14 cellular contexts compared by ENCODE assay signal in the genomic region with DNA sequence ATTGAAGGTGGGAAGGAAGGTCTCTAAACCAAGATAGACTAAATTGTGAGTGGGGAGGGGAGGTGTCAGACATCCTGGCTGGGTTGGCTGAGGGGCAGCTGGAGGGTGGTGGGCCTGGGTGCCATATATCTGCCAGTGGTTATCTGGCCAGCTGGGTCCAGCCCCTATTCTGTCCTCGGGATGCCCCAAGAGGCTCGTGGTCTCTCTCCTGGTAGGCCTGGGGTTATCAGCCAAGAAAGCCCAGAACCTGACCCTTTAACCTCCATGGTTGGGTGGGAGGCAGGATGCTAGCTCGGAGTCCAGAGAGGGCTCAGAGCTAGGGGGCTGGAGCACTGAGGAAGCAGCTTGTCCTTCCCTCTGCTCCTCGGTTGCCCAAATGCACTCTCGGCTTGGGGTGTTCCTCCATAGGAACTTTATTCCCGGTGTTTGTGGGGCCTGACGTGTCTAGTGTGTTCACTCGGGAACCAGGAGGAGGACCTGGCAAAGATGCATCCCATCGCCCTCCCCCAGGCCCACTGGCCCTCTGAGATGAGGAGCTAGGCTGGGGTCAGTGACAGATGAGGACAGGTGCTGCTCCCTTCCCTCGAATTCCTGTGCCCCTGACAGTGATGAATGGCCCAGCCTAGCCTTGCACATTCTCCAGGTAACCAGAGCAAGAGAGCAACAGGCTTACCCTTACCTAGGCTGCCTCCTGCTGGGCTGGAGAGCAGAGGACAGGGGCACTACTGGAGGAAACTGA. TPM values are rescaled to one million over a fixed set of nuclear protein-coding genes. Genes with fewer than 3 reads are reported as not detected.
DNase-seq lines count a peak whose midpoint lies in the region; ATAC-seq, FAIRE-seq and TF ChIP-seq lines count a peak whose summit lies in the region.
"Had no signal": no experiment of that assay in that cellular context is flagged by ENCODE, and none has a peak within 500 bp of the region (broad histone marks: within the 10 kb centered on the region; RNA-seq: fewer than 3 reads in every experiment).

No MANE protein-coding gene starts in this region.

- TF ChIP-seq EP300 in HepG2 (IDR thresholded peaks at IDR 0.05; ENCODE audit: low read depth in 2 of 2, low read length in 2 of 2) (no peak), HepG2 (CRISPR knock-in tag; IDR thresholded peaks at IDR 0.05; ENCODE audit: borderline replicate concordance) (no peak)

- H3K4me3 ChIP-seq in HepG2 (replicated peaks in 1 of 3; ENCODE audit: insufficient read depth in 1 of 3, low read depth in 2 of 3, low read length in 3 of 3) (no peak overlapping the region), right lobe of liver (no peak overlapping the region), WERI-Rb-1 (ENCODE audit: low read depth, low read length) (no peak overlapping the region)
- H3K4me3 ChIP-seq: SJSA1 had no signal

- FAIRE-seq in HepG2 (lab: Jason Lieb, UNC): no peak

- intact Hi-C loops in HepG2 (cut with micrococcal nuclease; ENCODE audit: unreplicated experiment): no loop called here
- intact Hi-C loops in right lobe of liver (cut with DNase I): loop anchor here (2.0 to 10.0 kb wide), 4 partner anchors 241 to 561 kb away; no protein-coding TSS in a partner anchor

- no peaks in the 10 kb centered on the region for H4K20me1 ChIP-seq in HepG2 (ENCODE audit: insufficient read depth, low read length)

- TF ChIP-seq POLR2A in HepG2 (IDR thresholded peaks at IDR 0.05; ENCODE audit: insufficient read depth in 1 of 2, low read depth in 2 of 2, low read length in 2 of 2): no peak
- TF ChIP-seq POLR2A in right lobe of liver (IDR thresholded peaks at IDR 0.05): no peak

- no peaks in the 10 kb centered on the region for H3K9me3 ChIP-seq in HepG2 (ENCODE audit: low read length)
- H3K9me3 ChIP-seq in right lobe of liver: no peaks in the 10 kb centered on the region
- no peaks in the 10 kb centered on the region for H3K9me3 ChIP-seq in WERI-Rb-1 (ENCODE audit: severe bottlenecking)
- H3K9me3 ChIP-seq: Caco-2, SJSA1 had no signal

- H3K4me1 ChIP-seq in HepG2 (ENCODE audit: insufficient read depth, low read length) (peaks cover 26% of the 10 kb centered on the region), right lobe of liver (no peaks in the 10 kb centered on the region)
- H3K4me1 ChIP-seq: Caco-2 had no signal

- TF ChIP-seq CTCF in HepG2 (CRISPR knock-in tag; IDR thresholded peaks at IDR 0.05) (peak; percentile 39), right lobe of liver (IDR thresholded peaks at IDR 0.05) (no peak), WERI-Rb-1 (IDR thresholded peaks at IDR 0.05; ENCODE audit: low read depth, low read length) (peak; percentile 33; the same call in 1 of the 2 replicates)

- TF ChIP-seq RAD21 in HepG2 (CRISPR knock-in tag; IDR thresholded peaks at IDR 0.05): no peak

- H3K79me2 ChIP-seq in HepG2 (ENCODE audit: insufficient read depth, low read length): no peaks in the 10 kb centered on the region

- ATAC-seq in HepG2 (no peak), right lobe of liver (no peak), HG02970 (IDR thresholded peaks at IDR 0.05; ENCODE audit: low FRiP score, unreplicated experiment) (no peak), GM21723 (IDR thresholded peaks at IDR 0.05; ENCODE audit: unreplicated experiment) (no peak)

- in situ Hi-C loops in HepG2 (cut with HindIII; ENCODE audit: extremely low pct_ligation_motif_present, low pct_unique_long_range_greater_than_20kb): loop anchor here (10.0 kb wide), 3 partner anchors 211 to 561 kb away; no protein-coding TSS in a partner anchor

- BruUV-seq in HepG2 (replicated peaks; lab: Mats Ljungman, UMichigan): no TSS peak

- no peak overlapping the region for H3K9ac ChIP-seq in HepG2 (ENCODE audit: insufficient read depth, low read depth, low read length)

- no peak overlapping the region for H2AFZ ChIP-seq in HepG2 (ENCODE audit: low read length)

- no peak overlapping the region for H3K4me2 ChIP-seq in HepG2 (ENCODE audit: low read depth, low read length)

- DNase-seq in HepG2 (ENCODE audit: low spot score): no peak
- no peak for DNase-seq in right lobe of liver
- no peak for DNase-seq in WERI-Rb-1
- peak; percentile 65 for DNase-seq in mesenteric fat pad (ENCODE audit: low spot score)
- no peak for DNase-seq in activated naive CD4-positive, alpha-beta T cell treated with Interleukin-2 at 50 U/mL for 16 hours
- DNase-seq: GDM1, GOT3, NCI-H1417 treated with DMSO at 0.1 percent for 48 hours, NCI-H2029 treated with DMSO at 0.1 percent for 48 hours, RPMI8226 had no signal

- CTCF ChIA-PET in HepG2 (lab: Yijun Ruan, JAX; ENCODE audit: low intra/inter-chr PET ratio, low total read pairs): interaction anchor here (1.2 kb wide), 1 partner anchor 398 kb away, joined by 3 read pairs; no protein-coding TSS in a partner anchor

- POLR2A ChIA-PET in HepG2 (lab: Yijun Ruan, JAX): no interaction called here

- no CpG with 5 or more reads among the region's 10 CpGs for WGBS in HepG2 (ENCODE audit: low lambda C conversion rate)
- WGBS in right lobe of liver (ENCODE audit: insufficient coverage, low coverage, low lambda C conversion rate, missing lambda C conversion rate): no CpG with 5 or more reads among the region's 10 CpGs

- no peak overlapping the region for H3K27ac ChIP-seq in HepG2 (ENCODE audit: extremely low read length, insufficient read depth, low read length)
- no peak overlapping the region for H3K27ac ChIP-seq in right lobe of liver
- H3K27ac ChIP-seq in WERI-Rb-1: no peak overlapping the region
- H3K27ac ChIP-seq: SJSA1 had no signal

- H3K27me3 ChIP-seq in HepG2 (ENCODE audit: control insufficient read depth in 1 of 2, insufficient read depth in 2 of 2, low read length in 2 of 2) (no peaks in the 10 kb centered on the region), right lobe of liver (peaks cover 0 to 8% of the 10 kb centered on the region in 2 donors), WERI-Rb-1 (ENCODE audit: insufficient read depth, low read depth, severe bottlenecking) (peaks cover 13% of the 10 kb centered on the region)
- H3K27me3 ChIP-seq: SJSA1 had no signal

- H3K36me3 ChIP-seq in HepG2 (replicated peaks in 1 of 2; ENCODE audit: control insufficient read depth in 1 of 2, insufficient read depth in 2 of 2, low read length in 2 of 2): no peaks in the 10 kb centered on the region
- H3K36me3 ChIP-seq in right lobe of liver: no peaks in the 10 kb centered on the region
- no peaks in the 10 kb centered on the region for H3K36me3 ChIP-seq in WERI-Rb-1
- H3K36me3 ChIP-seq: SJSA1 had no signal

TF ChIP-seq in HepG2, 621 proteins besides CTCF, POLR2A, EP300 and RAD21 (continues in another document):
- no peak for TF ChIP-seq ZNF143 (CRISPR knock-in tag; IDR thresholded peaks at IDR 0.05)
- TF ChIP-seq SOX5 (CRISPR knock-in tag; IDR thresholded peaks at IDR 0.05; ENCODE audit: borderline replicate concordance): no peak
- TF ChIP-seq ZNF484 (CRISPR knock-in tag; IDR thresholded peaks at IDR 0.05; ENCODE audit: borderline replicate concordance, low read depth): no peak
- TF ChIP-seq, protein P1, sequence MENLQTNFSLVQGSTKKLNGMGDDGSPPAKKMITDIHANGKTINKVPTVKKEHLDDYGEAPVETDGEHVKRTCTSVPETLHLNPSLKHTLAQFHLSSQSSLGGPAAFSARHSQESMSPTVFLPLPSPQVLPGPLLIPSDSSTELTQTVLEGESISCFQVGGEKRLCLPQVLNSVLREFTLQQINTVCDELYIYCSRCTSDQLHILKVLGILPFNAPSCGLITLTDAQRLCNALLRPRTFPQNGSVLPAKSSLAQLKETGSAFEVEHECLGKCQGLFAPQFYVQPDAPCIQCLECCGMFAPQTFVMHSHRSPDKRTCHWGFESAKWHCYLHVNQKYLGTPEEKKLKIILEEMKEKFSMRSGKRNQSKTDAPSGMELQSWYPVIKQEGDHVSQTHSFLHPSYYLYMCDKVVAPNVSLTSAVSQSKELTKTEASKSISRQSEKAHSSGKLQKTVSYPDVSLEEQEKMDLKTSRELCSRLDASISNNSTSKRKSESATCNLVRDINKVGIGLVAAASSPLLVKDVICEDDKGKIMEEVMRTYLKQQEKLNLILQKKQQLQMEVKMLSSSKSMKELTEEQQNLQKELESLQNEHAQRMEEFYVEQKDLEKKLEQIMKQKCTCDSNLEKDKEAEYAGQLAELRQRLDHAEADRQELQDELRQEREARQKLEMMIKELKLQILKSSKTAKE (CRISPR knock-in tag; IDR thresholded peaks at IDR 0.05; ENCODE audit: borderline replicate concordance): no peak
- no peak for TF ChIP-seq STAG1 (CRISPR knock-in tag; IDR thresholded peaks at IDR 0.05)

RNA-seq across cellular contexts. Expression of a gene that starts 5.2 kb away (rescaled TPM):
- total RNA-seq in HepG2 (2016; rRNA removed; fragmentation: Illumina TruSeq; extraction: Trizol): 2.9 and 4.1 TPM in 2 replicates
- 0.18 and 0.30 TPM in 2 replicates for total RNA-seq in HepG2 (2016; cell fraction: cytosol; rRNA removed; fragmentation: Illumina TruSeq; extraction: Trizol; ENCODE audit: low read depth)
- total RNA-seq in HepG2 (2016; cell fraction: insoluble cytoplasmic fraction; rRNA removed; fragmentation: Illumina TruSeq; extraction: Trizol): 2.9 and 4.4 TPM in 2 replicates
- total RNA-seq in HepG2 (2016; cell fraction: membrane; rRNA removed; fragmentation: Illumina TruSeq; extraction: Trizol): 1.1 and 1.5 TPM in 2 replicates
- 2.9 and 3.3 TPM in 2 replicates for total RNA-seq in HepG2 (2016; cell fraction: nucleus; rRNA removed; fragmentation: Illumina TruSeq; extraction: Trizol)
- polyA plus RNA-seq in HepG2 (2011; rRNA removed): 4.0 and 4.8 TPM in 2 replicates
- polyA plus RNA-seq in HepG2 (2011; cell fraction: cytosol; rRNA removed): 4.1 and 5.7 TPM in 2 replicates
- polyA plus RNA-seq in HepG2 (2011; cell fraction: nucleus; rRNA removed): 2.7 TPM in 2 replicates
- polyA plus RNA-seq in HepG2 (2012): 2.0 and 2.2 TPM in 2 replicates
- polyA plus RNA-seq in HepG2 (2016; cell fraction: cytosol; fragmentation: Illumina TruSeq; extraction: Trizol; ENCODE audit: low read depth): 0.27 and 0.29 TPM in 2 replicates
- 3.2 and 3.3 TPM in 2 replicates for polyA plus RNA-seq in HepG2 (2016; cell fraction: insoluble cytoplasmic fraction; fragmentation: Illumina TruSeq; extraction: Trizol; ENCODE audit: low read depth)
- 0.80 and 0.81 TPM in 2 replicates for polyA plus RNA-seq in HepG2 (2016; cell fraction: membrane; fragmentation: Illumina TruSeq; extraction: Trizol; ENCODE audit: low read depth)
- polyA plus RNA-seq in HepG2 (2016; cell fraction: nucleus; fragmentation: Illumina TruSeq; extraction: Trizol; ENCODE audit: insufficient read depth, low read depth): 4.7 and 5.3 TPM in 2 replicates
- polyA minus RNA-seq in HepG2 (2011; rRNA and poly(A)+ RNA removed; ENCODE audit: low replicate concordance): 4.5 and 5.5 TPM in 2 replicates
- 2.8 and 3.1 TPM in 2 replicates for polyA minus RNA-seq in HepG2 (2011; cell fraction: cytosol; rRNA and poly(A)+ RNA removed)
- polyA minus RNA-seq in HepG2 (2011; cell fraction: nucleus; rRNA and poly(A)+ RNA removed): 0.90 and 1.5 TPM in 2 replicates
- total RNA-seq in right lobe of liver: 10 to 100 TPM in 3 of 6 experiments, 1 to 10 TPM in 3; 6.1 to 17.4 (median 10.4) TPM
- 78.9 TPM for total RNA-seq in mesenteric fat pad

Comparison
In these comparisons a context has a peak if more than half of its experiments do, and no peak if none do; other contexts are left out.
1. CTCF ChIP-seq: peak in HepG2 (single experiment) and WERI-Rb-1 (single experiment); none in right lobe of liver (0 of 4).